1 cellular context compared by ENCODE assay signal in genomic region chr10:92121686-92122492, GRCh38.
TF ChIP-seq lines count a peak whose summit lies in the region.

No MANE protein-coding gene starts in this region.

TF ChIP-seq in HepG2, 621 proteins besides CTCF, POLR2A, EP300 and RAD21 (continued from another document and continues in another):
- TF ChIP-seq, protein P1, sequence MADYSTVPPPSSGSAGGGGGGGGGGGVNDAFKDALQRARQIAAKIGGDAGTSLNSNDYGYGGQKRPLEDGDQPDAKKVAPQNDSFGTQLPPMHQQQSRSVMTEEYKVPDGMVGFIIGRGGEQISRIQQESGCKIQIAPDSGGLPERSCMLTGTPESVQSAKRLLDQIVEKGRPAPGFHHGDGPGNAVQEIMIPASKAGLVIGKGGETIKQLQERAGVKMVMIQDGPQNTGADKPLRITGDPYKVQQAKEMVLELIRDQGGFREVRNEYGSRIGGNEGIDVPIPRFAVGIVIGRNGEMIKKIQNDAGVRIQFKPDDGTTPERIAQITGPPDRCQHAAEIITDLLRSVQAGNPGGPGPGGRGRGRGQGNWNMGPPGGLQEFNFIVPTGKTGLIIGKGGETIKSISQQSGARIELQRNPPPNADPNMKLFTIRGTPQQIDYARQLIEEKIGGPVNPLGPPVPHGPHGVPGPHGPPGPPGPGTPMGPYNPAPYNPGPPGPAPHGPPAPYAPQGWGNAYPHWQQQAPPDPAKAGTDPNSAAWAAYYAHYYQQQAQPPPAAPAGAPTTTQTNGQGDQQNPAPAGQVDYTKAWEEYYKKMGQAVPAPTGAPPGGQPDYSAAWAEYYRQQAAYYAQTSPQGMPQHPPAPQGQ (CRISPR knock-in tag; IDR thresholded peaks at IDR 0.05; ENCODE audit: borderline replicate concordance) = no peak
- TF ChIP-seq, protein P2, sequence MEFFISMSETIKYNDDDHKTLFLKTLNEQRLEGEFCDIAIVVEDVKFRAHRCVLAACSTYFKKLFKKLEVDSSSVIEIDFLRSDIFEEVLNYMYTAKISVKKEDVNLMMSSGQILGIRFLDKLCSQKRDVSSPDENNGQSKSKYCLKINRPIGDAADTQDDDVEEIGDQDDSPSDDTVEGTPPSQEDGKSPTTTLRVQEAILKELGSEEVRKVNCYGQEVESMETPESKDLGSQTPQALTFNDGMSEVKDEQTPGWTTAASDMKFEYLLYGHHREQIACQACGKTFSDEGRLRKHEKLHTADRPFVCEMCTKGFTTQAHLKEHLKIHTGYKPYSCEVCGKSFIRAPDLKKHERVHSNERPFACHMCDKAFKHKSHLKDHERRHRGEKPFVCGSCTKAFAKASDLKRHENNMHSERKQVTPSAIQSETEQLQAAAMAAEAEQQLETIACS (CRISPR knock-in tag; IDR thresholded peaks at IDR 0.05) = no peak
- TF ChIP-seq KIAA2018 (CRISPR knock-in tag; IDR thresholded peaks at IDR 0.05; ENCODE audit: borderline replicate concordance) (no peak), SMYD3 (CRISPR knock-in tag; IDR thresholded peaks at IDR 0.05) (peak; percentile 86), MYNN (CRISPR knock-in tag; IDR thresholded peaks at IDR 0.05; ENCODE audit: low read depth) (no peak), SP2 (CRISPR knock-in tag; IDR thresholded peaks at IDR 0.05) (no peak), NRL (CRISPR knock-in tag; IDR thresholded peaks at IDR 0.05; ENCODE audit: borderline replicate concordance) (no peak), SNRNP70 (IDR thresholded peaks at IDR 0.05; ENCODE audit: low read depth, low read length) (no peak), ZKSCAN8 (CRISPR knock-in tag; IDR thresholded peaks at IDR 0.05; ENCODE audit: borderline replicate concordance) (peak; percentile 48; the same call in 1 of the 2 replicates), RFX3 (CRISPR knock-in tag; IDR thresholded peaks at IDR 0.05) (no peak), ZNF891 (CRISPR knock-in tag; IDR thresholded peaks at IDR 0.05) (no peak), HNRNPUL1 (IDR thresholded peaks at IDR 0.05; ENCODE audit: low read depth, low read length) (no peak), ZNF724P (CRISPR knock-in tag; IDR thresholded peaks at IDR 0.05; ENCODE audit: borderline replicate concordance) (no peak), ZNF432 (CRISPR knock-in tag; IDR thresholded peaks at IDR 0.05; ENCODE audit: borderline replicate concordance) (no peak), TGIF2 (CRISPR knock-in tag; IDR thresholded peaks at IDR 0.05) (no peak), RFXANK (CRISPR knock-in tag; IDR thresholded peaks at IDR 0.05) (no peak), ZNF691 (CRISPR knock-in tag; IDR thresholded peaks at IDR 0.05; ENCODE audit: borderline replicate concordance, low read depth) (peak; percentile 57; the same call in 1 of the 2 replicates), TFDP2 (CRISPR knock-in tag; IDR thresholded peaks at IDR 0.05) (0 out of 2 replicates have a peak, but pooled peaks have one; percentile 2), ZNF790 (CRISPR knock-in tag; IDR thresholded peaks at IDR 0.05; ENCODE audit: borderline replicate concordance) (no peak), MAZ (IDR thresholded peaks at IDR 0.05; ENCODE audit: borderline replicate concordance, low read depth, low read length) (no peak), MAZ (CRISPR knock-in tag; IDR thresholded peaks at IDR 0.05; ENCODE audit: low read depth) (no peak), FIP1L1 (IDR thresholded peaks at IDR 0.05; ENCODE audit: borderline replicate concordance, insufficient read depth, low read depth, low read length) (no peak), SP1 (IDR thresholded peaks at IDR 0.05) (no peak), SP1 (CRISPR knock-in tag; IDR thresholded peaks at IDR 0.05) (0 out of 2 replicates have a peak, but pooled peaks have one; percentile 14), GATA4 (IDR thresholded peaks at IDR 0.05; ENCODE audit: borderline replicate concordance, low read depth) (peak; percentile 69; the same call in 1 of the 2 replicates), ZNF367 (CRISPR knock-in tag; IDR thresholded peaks at IDR 0.05; ENCODE audit: borderline replicate concordance) (no peak), MLX (CRISPR knock-in tag; IDR thresholded peaks at IDR 0.05) (peak; percentile 76), ZNF20 (CRISPR knock-in tag; IDR thresholded peaks at IDR 0.05) (no peak), ZNF430 (CRISPR knock-in tag; IDR thresholded peaks at IDR 0.05) (peak; percentile 62; the same call in 1 of the 2 replicates), ZNF605 (CRISPR knock-in tag; IDR thresholded peaks at IDR 0.05) (no peak), ZNF7 (CRISPR knock-in tag; IDR thresholded peaks at IDR 0.05) (no peak), ZNF543 (CRISPR knock-in tag; IDR thresholded peaks at IDR 0.05) (no peak), ZNF362 (CRISPR knock-in tag; IDR thresholded peaks at IDR 0.05; ENCODE audit: borderline replicate concordance) (peak; percentile 86; the same call in 1 of the 2 replicates), THAP11 (CRISPR knock-in tag; IDR thresholded peaks at IDR 0.05) (peak; percentile 69; the same call in 1 of the 2 replicates)
- TF ChIP-seq, protein P3, sequence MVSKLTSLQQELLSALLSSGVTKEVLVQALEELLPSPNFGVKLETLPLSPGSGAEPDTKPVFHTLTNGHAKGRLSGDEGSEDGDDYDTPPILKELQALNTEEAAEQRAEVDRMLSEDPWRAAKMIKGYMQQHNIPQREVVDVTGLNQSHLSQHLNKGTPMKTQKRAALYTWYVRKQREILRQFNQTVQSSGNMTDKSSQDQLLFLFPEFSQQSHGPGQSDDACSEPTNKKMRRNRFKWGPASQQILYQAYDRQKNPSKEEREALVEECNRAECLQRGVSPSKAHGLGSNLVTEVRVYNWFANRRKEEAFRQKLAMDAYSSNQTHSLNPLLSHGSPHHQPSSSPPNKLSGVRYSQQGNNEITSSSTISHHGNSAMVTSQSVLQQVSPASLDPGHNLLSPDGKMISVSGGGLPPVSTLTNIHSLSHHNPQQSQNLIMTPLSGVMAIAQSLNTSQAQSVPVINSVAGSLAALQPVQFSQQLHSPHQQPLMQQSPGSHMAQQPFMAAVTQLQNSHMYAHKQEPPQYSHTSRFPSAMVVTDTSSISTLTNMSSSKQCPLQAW (CRISPR knock-in tag; IDR thresholded peaks at IDR 0.05) = peak; percentile 79
- TF ChIP-seq, protein P4, sequence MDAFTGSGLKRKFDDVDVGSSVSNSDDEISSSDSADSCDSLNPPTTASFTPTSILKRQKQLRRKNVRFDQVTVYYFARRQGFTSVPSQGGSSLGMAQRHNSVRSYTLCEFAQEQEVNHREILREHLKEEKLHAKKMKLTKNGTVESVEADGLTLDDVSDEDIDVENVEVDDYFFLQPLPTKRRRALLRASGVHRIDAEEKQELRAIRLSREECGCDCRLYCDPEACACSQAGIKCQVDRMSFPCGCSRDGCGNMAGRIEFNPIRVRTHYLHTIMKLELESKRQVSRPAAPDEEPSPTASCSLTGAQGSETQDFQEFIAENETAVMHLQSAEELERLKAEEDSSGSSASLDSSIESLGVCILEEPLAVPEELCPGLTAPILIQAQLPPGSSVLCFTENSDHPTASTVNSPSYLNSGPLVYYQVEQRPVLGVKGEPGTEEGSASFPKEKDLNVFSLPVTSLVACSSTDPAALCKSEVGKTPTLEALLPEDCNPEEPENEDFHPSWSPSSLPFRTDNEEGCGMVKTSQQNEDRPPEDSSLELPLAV (CRISPR knock-in tag; conservative IDR thresholded peaks at IDR 0.05; ENCODE audit: low read depth) = no peak
- TF ChIP-seq, protein P5, sequence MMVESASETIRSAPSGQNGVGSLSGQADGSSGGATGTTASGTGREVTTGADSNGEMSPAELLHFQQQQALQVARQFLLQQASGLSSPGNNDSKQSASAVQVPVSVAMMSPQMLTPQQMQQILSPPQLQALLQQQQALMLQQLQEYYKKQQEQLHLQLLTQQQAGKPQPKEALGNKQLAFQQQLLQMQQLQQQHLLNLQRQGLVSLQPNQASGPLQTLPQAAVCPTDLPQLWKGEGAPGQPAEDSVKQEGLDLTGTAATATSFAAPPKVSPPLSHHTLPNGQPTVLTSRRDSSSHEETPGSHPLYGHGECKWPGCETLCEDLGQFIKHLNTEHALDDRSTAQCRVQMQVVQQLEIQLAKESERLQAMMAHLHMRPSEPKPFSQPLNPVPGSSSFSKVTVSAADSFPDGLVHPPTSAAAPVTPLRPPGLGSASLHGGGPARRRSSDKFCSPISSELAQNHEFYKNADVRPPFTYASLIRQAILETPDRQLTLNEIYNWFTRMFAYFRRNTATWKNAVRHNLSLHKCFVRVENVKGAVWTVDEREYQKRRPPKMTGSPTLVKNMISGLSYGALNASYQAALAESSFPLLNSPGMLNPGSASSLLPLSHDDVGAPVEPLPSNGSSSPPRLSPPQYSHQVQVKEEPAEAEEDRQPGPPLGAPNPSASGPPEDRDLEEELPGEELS (CRISPR knock-in tag; IDR thresholded peaks at IDR 0.05) = peak; percentile 87
- TF ChIP-seq, protein P6, sequence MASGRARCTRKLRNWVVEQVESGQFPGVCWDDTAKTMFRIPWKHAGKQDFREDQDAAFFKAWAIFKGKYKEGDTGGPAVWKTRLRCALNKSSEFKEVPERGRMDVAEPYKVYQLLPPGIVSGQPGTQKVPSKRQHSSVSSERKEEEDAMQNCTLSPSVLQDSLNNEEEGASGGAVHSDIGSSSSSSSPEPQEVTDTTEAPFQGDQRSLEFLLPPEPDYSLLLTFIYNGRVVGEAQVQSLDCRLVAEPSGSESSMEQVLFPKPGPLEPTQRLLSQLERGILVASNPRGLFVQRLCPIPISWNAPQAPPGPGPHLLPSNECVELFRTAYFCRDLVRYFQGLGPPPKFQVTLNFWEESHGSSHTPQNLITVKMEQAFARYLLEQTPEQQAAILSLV (CRISPR knock-in tag; IDR thresholded peaks at IDR 0.05; ENCODE audit: borderline replicate concordance) = no peak
